Comparison of ENCODE assay signal across 21 cellular contexts in the genomic region with DNA sequence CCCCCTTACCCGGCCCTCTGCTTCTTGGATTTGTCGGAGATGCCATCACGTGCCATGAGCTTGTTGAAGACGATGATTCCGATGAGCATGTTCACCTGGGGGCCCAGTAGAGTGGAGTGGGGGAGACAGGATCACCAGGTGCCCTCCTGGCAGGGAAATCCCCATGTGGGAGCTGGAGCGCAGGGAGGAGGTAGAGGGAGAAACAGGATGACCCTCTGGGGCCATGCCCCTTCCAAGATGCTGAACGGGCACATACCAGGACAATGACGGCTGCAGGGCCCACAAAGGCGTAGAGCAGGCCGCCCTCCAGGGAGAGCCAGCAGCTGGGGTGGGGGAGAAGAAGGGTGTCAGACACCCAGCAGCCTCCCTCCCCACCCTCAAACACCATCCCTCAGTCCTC.
"Had no signal": no experiment of that assay in that cellular context is flagged by ENCODE, and none has a peak within 500 bp of the region (broad histone marks: within the 10 kb centered on the region; RNA-seq: fewer than 3 reads in every experiment).

No MANE protein-coding gene starts in this region.

- H3K4me2 ChIP-seq: hepatocyte, neural progenitor cell had no signal

- H3K27me3 ChIP-seq: colonic mucosa, esophagus muscularis mucosa, foreskin keratinocyte, gastroesophageal sphincter, heart left ventricle, hepatocyte, neural progenitor cell, right atrium auricular region, sigmoid colon, stomach, testis, tibial artery had no signal

- H3K79me2 ChIP-seq: hepatocyte had no signal

- H3K36me3 ChIP-seq: colonic mucosa, heart left ventricle, neural progenitor cell, prostate gland, right atrium auricular region, sigmoid colon, tibial artery had no signal

- H3K4me3 ChIP-seq: colonic mucosa, esophagus muscularis mucosa, gastroesophageal sphincter, heart left ventricle, hepatocyte, lung, mucosa of descending colon, neural progenitor cell, prostate gland, right atrium auricular region, sigmoid colon, stomach, testis, tibial artery had no signal

- DNase-seq: colonic mucosa; effector memory CD4-positive, alpha-beta T cell; foreskin keratinocyte; heart left ventricle; mucosa of descending colon; naive B cell; sigmoid colon; stimulated activated CD4-positive, alpha-beta T cell treated with anti-CD3 and anti-CD28 coated beads, Interleukin-2, amount 100 ng/mL, for 24 hours; stimulated activated CD4-positive, alpha-beta T cell treated with anti-CD3 and anti-CD28 coated beads, Interleukin-4, amount 100 ng/mL, for 24 hours; stimulated activated naive CD4-positive, alpha-beta T cell treated with Interleukin-2 at 50 U/mL for 16 hours; stomach; testis; tibial artery had no signal

- H3K9me3 ChIP-seq: colonic mucosa, esophagus muscularis mucosa, gastroesophageal sphincter, heart left ventricle, mucosa of descending colon, prostate gland, right atrium auricular region, sigmoid colon, stomach, testis, tibial artery had no signal

- ATAC-seq: foreskin keratinocyte; gastroesophageal sphincter; heart left ventricle; mucosa of descending colon; stimulated activated effector memory CD8-positive, alpha-beta T cell treated with anti-CD3 and anti-CD28 coated beads, Interleukin-12 subunit alpha, Interleukin-12 subunit beta, amount 100 ng/mL, for 72 hours had no signal

- H3K4me1 ChIP-seq: colonic mucosa, esophagus muscularis mucosa, gastroesophageal sphincter, heart left ventricle, neural progenitor cell, prostate gland, right atrium auricular region, testis, tibial artery had no signal

- H3K9ac ChIP-seq: neural progenitor cell had no signal

- H3K27ac ChIP-seq: colonic mucosa, esophagus muscularis mucosa, foreskin keratinocyte, gastroesophageal sphincter, heart left ventricle, hepatocyte, neural progenitor cell, prostate gland, right atrium auricular region, sigmoid colon, stomach, testis, tibial artery had no signal
